In genomic region chr12:121839993-121840761, GRCh38 we compare ENCODE assay signal across 1 cellular context.
TF ChIP-seq lines count a peak whose summit lies in the region.

No MANE protein-coding gene starts in this region.

TF ChIP-seq in K562, 482 proteins besides CTCF, POLR2A, EP300 and RAD21 (continued from another document and continues in another):
- TF ChIP-seq, protein P1, sequence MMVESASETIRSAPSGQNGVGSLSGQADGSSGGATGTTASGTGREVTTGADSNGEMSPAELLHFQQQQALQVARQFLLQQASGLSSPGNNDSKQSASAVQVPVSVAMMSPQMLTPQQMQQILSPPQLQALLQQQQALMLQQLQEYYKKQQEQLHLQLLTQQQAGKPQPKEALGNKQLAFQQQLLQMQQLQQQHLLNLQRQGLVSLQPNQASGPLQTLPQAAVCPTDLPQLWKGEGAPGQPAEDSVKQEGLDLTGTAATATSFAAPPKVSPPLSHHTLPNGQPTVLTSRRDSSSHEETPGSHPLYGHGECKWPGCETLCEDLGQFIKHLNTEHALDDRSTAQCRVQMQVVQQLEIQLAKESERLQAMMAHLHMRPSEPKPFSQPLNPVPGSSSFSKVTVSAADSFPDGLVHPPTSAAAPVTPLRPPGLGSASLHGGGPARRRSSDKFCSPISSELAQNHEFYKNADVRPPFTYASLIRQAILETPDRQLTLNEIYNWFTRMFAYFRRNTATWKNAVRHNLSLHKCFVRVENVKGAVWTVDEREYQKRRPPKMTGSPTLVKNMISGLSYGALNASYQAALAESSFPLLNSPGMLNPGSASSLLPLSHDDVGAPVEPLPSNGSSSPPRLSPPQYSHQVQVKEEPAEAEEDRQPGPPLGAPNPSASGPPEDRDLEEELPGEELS (CRISPR knock-in tag; IDR thresholded peaks at IDR 0.05; ENCODE audit: borderline replicate concordance): no peak
- TF ChIP-seq BCOR (IDR thresholded peaks at IDR 0.05) (peak; percentile 68; the same call in 1 of the 2 replicates), POLR2AphosphoS2 (IDR thresholded peaks at IDR 0.05; ENCODE audit: low read length) (no peak), ZNF408 (CRISPR knock-in tag; IDR thresholded peaks at IDR 0.05; ENCODE audit: low read depth) (no peak), BRF2 (IDR thresholded peaks at IDR 0.05; ENCODE audit: borderline replicate concordance, insufficient read depth, insufficient read length) (no peak), ZFPM2 (CRISPR knock-in tag; IDR thresholded peaks at IDR 0.05) (no peak), ZBTB9 (CRISPR knock-in tag; IDR thresholded peaks at IDR 0.05) (no peak), SRSF3 (IDR thresholded peaks at IDR 0.05; ENCODE audit: insufficient read depth, low read length) (no peak), EP400 (IDR thresholded peaks at IDR 0.05) (0 out of 2 replicates have a peak, but pooled peaks have one; percentile 8), ZC3H8 (IDR thresholded peaks at IDR 0.05) (no peak), IFI16 (CRISPR knock-in tag; IDR thresholded peaks at IDR 0.05) (no peak), TARDBP (IDR thresholded peaks at IDR 0.05) (0 out of 2 replicates have a peak, but pooled peaks have one; percentile 24), ZNF134 (CRISPR knock-in tag; conservative IDR thresholded peaks at IDR 0.05) (no peak), ZNF561 (CRISPR knock-in tag; conservative IDR thresholded peaks at IDR 0.05) (no peak), ZNF518B (CRISPR knock-in tag; IDR thresholded peaks at IDR 0.05) (no peak), FOXM1 (IDR thresholded peaks at IDR 0.05; ENCODE audit: low read depth) (0 out of 2 replicates have a peak, but pooled peaks have one; percentile 6), FOXM1 (CRISPR knock-in tag; IDR thresholded peaks at IDR 0.05; ENCODE audit: low read depth) (no peak), LEF1 (IDR thresholded peaks at IDR 0.05) (0 out of 2 replicates have a peak, but pooled peaks have one; percentile 24), EGR1 (conservative IDR thresholded peaks at IDR 0.05) (0 out of 2 replicates have a peak, but pooled peaks have one; percentile 8), MBD1 (CRISPR knock-in tag; IDR thresholded peaks at IDR 0.05) (0 out of 2 replicates have a peak, but pooled peaks have one; percentile 57), NEUROD1 (IDR thresholded peaks at IDR 0.05; ENCODE audit: borderline replicate concordance, low read depth, low read length, partially characterized antibody) (no peak), ZNF589 (CRISPR knock-in tag; IDR thresholded peaks at IDR 0.05; ENCODE audit: low read depth) (no peak), ZNF263 (CRISPR knock-in tag; IDR thresholded peaks at IDR 0.05; ENCODE audit: borderline replicate concordance) (no peak), IRF2 (CRISPR knock-in tag; IDR thresholded peaks at IDR 0.05) (no peak), HDAC2 (IDR thresholded peaks at IDR 0.05) (0 out of 2 replicates have a peak, but pooled peaks have one; percentile 5), ZZZ3 (IDR thresholded peaks at IDR 0.05) (no peak), TSHZ1 (CRISPR knock-in tag; IDR thresholded peaks at IDR 0.05) (no peak), ETV1 (tag; conservative IDR thresholded peaks at IDR 0.05; ENCODE audit: low read depth) (0 out of 2 replicates have a peak, but pooled peaks have one; percentile 18), FIP1L1 (IDR thresholded peaks at IDR 0.05; ENCODE audit: low read depth, low read length, poor library complexity, severe bottlenecking) (no peak), STAT5B (CRISPR knock-in tag; IDR thresholded peaks at IDR 0.05) (no peak), STAT5A (IDR thresholded peaks at IDR 0.05; ENCODE audit: borderline replicate concordance, low read length) (no peak), KDM1A (IDR thresholded peaks at IDR 0.05) (no peak; a peak in 1 of 4 replicates), IRF9 (tag; IDR thresholded peaks at IDR 0.05) (peak; percentile 58; the same call in 1 of the 2 replicates), ZNF586 (CRISPR knock-in tag; conservative IDR thresholded peaks at IDR 0.05) (no peak)
- TF ChIP-seq, protein P2, sequence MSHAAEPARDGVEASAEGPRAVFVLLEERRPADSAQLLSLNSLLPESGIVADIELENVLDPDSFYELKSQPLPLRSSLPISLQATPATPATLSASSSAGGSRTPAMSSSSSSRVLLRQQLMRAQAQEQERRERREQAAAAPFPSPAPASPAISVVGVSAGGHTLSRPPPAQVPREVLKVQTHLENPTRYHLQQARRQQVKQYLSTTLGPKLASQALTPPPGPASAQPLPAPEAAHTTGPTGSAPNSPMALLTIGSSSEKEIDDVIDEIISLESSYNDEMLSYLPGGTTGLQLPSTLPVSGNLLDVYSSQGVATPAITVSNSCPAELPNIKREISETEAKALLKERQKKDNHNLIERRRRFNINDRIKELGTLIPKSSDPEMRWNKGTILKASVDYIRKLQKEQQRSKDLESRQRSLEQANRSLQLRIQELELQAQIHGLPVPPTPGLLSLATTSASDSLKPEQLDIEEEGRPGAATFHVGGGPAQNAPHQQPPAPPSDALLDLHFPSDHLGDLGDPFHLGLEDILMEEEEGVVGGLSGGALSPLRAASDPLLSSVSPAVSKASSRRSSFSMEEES (CRISPR knock-in tag; IDR thresholded peaks at IDR 0.05): no peak
- TF ChIP-seq, protein P3, sequence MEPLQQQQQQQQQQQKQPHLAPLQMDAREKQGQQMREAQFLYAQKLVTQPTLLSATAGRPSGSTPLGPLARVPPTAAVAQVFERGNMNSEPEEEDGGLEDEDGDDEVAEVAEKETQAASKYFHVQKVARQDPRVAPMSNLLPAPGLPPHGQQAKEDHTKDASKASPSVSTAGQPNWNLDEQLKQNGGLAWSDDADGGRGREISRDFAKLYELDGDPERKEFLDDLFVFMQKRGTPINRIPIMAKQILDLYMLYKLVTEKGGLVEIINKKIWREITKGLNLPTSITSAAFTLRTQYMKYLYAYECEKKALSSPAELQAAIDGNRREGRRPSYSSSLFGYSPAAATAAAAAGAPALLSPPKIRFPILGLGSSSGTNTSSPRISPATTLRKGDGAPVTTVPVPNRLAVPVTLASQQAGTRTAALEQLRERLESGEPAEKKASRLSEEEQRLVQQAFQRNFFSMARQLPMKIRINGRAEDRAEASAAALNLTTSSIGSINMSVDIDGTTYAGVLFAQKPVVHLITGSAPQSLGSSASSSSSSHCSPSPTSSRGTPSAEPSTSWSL (CRISPR knock-in tag; IDR thresholded peaks at IDR 0.05; ENCODE audit: borderline replicate concordance): no peak
- TF ChIP-seq, protein P4, sequence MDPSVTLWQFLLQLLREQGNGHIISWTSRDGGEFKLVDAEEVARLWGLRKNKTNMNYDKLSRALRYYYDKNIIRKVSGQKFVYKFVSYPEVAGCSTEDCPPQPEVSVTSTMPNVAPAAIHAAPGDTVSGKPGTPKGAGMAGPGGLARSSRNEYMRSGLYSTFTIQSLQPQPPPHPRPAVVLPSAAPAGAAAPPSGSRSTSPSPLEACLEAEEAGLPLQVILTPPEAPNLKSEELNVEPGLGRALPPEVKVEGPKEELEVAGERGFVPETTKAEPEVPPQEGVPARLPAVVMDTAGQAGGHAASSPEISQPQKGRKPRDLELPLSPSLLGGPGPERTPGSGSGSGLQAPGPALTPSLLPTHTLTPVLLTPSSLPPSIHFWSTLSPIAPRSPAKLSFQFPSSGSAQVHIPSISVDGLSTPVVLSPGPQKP (CRISPR knock-in tag; IDR thresholded peaks at IDR 0.05): no peak
- TF ChIP-seq, protein P5, sequence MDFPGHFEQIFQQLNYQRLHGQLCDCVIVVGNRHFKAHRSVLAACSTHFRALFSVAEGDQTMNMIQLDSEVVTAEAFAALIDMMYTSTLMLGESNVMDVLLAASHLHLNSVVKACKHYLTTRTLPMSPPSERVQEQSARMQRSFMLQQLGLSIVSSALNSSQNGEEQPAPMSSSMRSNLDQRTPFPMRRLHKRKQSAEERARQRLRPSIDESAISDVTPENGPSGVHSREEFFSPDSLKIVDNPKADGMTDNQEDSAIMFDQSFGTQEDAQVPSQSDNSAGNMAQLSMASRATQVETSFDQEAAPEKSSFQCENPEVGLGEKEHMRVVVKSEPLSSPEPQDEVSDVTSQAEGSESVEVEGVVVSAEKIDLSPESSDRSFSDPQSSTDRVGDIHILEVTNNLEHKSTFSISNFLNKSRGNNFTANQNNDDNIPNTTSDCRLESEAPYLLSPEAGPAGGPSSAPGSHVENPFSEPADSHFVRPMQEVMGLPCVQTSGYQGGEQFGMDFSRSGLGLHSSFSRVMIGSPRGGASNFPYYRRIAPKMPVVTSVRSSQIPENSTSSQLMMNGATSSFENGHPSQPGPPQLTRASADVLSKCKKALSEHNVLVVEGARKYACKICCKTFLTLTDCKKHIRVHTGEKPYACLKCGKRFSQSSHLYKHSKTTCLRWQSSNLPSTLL (IDR thresholded peaks at IDR 0.05): no peak
